10 cellular contexts compared by ENCODE assay signal in the genomic region with DNA sequence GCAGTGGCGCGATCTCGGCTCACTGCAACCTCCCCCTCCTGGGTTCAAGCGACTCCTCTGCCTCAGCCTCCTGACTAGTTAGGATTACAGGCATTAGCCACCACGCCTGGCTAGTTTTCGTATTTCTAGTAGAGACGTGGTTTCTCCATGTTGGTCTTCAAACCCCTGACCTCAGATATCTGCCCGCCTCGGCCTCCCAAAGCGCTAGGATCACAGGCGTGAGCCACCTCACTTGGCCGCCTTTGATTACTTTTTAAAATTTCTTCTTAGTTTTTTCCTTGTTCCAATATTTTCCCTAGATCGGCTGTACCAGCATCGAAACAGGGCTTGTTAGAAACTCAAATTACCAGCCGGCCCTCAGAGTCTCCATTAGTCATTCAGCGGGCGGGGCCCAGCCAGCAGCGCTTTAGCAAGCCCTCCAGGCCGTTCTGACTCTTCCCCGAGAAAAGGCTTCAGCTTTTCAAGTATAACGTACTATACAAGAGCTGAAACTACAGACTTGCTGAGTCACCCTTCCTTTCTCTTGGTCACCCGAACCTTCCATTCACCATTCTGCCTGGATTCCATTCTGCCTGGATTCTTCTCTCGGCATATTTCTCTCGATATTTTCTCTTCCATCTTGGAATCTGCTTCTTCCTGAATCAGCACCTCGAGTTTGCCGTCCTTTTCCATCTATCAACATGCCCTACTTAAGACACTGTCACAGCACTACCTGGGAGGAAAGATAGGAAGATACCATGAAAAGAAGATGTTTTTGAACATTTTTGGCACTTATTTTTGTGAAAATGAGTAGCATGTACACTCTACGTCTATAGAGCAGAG. TPM values are rescaled to one million over a fixed set of nuclear protein-coding genes. Genes with fewer than 3 reads are reported as not detected.
DNase-seq lines count a peak whose midpoint lies in the region; ATAC-seq lines count a peak whose summit lies in the region.
"Had no signal": no experiment of that assay in that cellular context is flagged by ENCODE, and none has a peak within 500 bp of the region (broad histone marks: within the 10 kb centered on the region; RNA-seq: fewer than 3 reads in every experiment).

No MANE protein-coding gene starts in this region.

- no peaks in the 10 kb centered on the region for H3K9me3 ChIP-seq in ES-I3 (ENCODE audit: control insufficient read depth, insufficient read depth, low read length)
- H3K9me3 ChIP-seq in naive thymus-derived CD4-positive, alpha-beta T cell (ENCODE audit: control insufficient read depth in 2 of 3, low read length in 3 of 3) = no peaks in the 10 kb centered on the region
- H3K9me3 ChIP-seq: heart left ventricle, upper lobe of left lung had no signal

- CTCF ChIA-PET in naive thymus-derived CD4-positive, alpha-beta T cell (lab: Charles Lee) = interaction anchor here (0.5 kb wide), 1 partner anchor 682 kb away, joined by 3 read pairs; no protein-coding TSS in a partner anchor

- no peaks in the 10 kb centered on the region for H3K9me3 Mint-ChIP-seq in activated naive CD8-positive, alpha-beta T cell treated with anti-CD3 and anti-CD28 coated beads, Interleukin-2, amount 50 U/mL, for 24 hours
- no peaks in the 10 kb centered on the region for H3K9me3 Mint-ChIP-seq in naive thymus-derived CD4-positive, alpha-beta T cell

- peaks cover 5% of the 10 kb centered on the region for H3K27me3 Mint-ChIP-seq in activated naive CD8-positive, alpha-beta T cell treated with anti-CD3 and anti-CD28 coated beads, Interleukin-2, amount 50 U/mL, for 24 hours
- peaks cover 5 to 18% (median 7%) of the 10 kb centered on the region in 5 donors for H3K27me3 Mint-ChIP-seq in naive thymus-derived CD4-positive, alpha-beta T cell

- POLR2A ChIA-PET in naive thymus-derived CD4-positive, alpha-beta T cell (lab: Charles Lee) = interaction anchor here (0.7 kb wide), 1 partner anchor 44 kb away, joined by 4 read pairs; no protein-coding TSS in a partner anchor

- peak; percentile 93 for DNase-seq in M059J (ENCODE audit: low read depth)
- peak; percentile 28 for DNase-seq in activated naive CD8-positive, alpha-beta T cell treated with anti-CD3 and anti-CD28 coated beads, Interleukin-2, amount 50 U/mL, for 24 hours
- no peak for DNase-seq in naive thymus-derived CD4-positive, alpha-beta T cell
- no peak for DNase-seq in sciatic nerve (ENCODE audit: low spot score)
- DNase-seq: heart left ventricle had no signal

- no peaks in the 10 kb centered on the region for H3K27me3 ChIP-seq in naive thymus-derived CD4-positive, alpha-beta T cell (ENCODE audit: control insufficient read depth in 2 of 2, insufficient read depth in 2 of 2, low read length in 2 of 2)
- H3K27me3 ChIP-seq: heart left ventricle, upper lobe of left lung had no signal

- no peak overlapping the region for H3K27ac ChIP-seq in naive thymus-derived CD4-positive, alpha-beta T cell (ENCODE audit: low read depth, low read length)
- H3K27ac ChIP-seq: heart left ventricle, upper lobe of left lung had no signal

- no peak overlapping the region for H3K27ac Mint-ChIP-seq in activated naive CD8-positive, alpha-beta T cell treated with anti-CD3 and anti-CD28 coated beads, Interleukin-2, amount 50 U/mL, for 24 hours
- no peak overlapping the region for H3K27ac Mint-ChIP-seq in naive thymus-derived CD4-positive, alpha-beta T cell

- H3K4me3 Mint-ChIP-seq in activated naive CD8-positive, alpha-beta T cell treated with anti-CD3 and anti-CD28 coated beads, Interleukin-2, amount 50 U/mL, for 24 hours = no peak overlapping the region
- H3K4me3 Mint-ChIP-seq in naive thymus-derived CD4-positive, alpha-beta T cell = peak overlapping the region in 1 of 10 donors; percentile 8

- no peaks in the 10 kb centered on the region for H3K36me3 Mint-ChIP-seq in activated naive CD8-positive, alpha-beta T cell treated with anti-CD3 and anti-CD28 coated beads, Interleukin-2, amount 50 U/mL, for 24 hours (ENCODE audit: low read depth)
- no peaks in the 10 kb centered on the region for H3K36me3 Mint-ChIP-seq in naive thymus-derived CD4-positive, alpha-beta T cell

- H3K36me3 ChIP-seq in ES-I3 (ENCODE audit: insufficient read depth, low read length) = no peaks in the 10 kb centered on the region
- H3K36me3 ChIP-seq in naive thymus-derived CD4-positive, alpha-beta T cell (ENCODE audit: control insufficient read depth in 2 of 3, insufficient read depth in 3 of 3, low read length in 3 of 3) = no peaks in the 10 kb centered on the region
- H3K36me3 ChIP-seq: heart left ventricle, upper lobe of left lung had no signal

- peak; percentile 69 for ATAC-seq in activated naive CD8-positive, alpha-beta T cell treated with anti-CD3 and anti-CD28 coated beads, Interleukin-2, amount 50 U/mL, for 24 hours
- peak; percentile 78 for ATAC-seq in naive thymus-derived CD4-positive, alpha-beta T cell
- ATAC-seq in HG03460 (IDR thresholded peaks at IDR 0.05; ENCODE audit: unreplicated experiment) = no peak
- ATAC-seq in sciatic nerve = no peak
- no peak for ATAC-seq in HG03342 (IDR thresholded peaks at IDR 0.05; ENCODE audit: unreplicated experiment)
- no peak for ATAC-seq in GM18868 (IDR thresholded peaks at IDR 0.05; ENCODE audit: unreplicated experiment)

- intact Hi-C loops in naive thymus-derived CD4-positive, alpha-beta T cell (cut with micrococcal nuclease) = no loop called here
- intact Hi-C loops in sciatic nerve (cut with DNase I) = no loop called here

- H3K4me1 ChIP-seq in ES-I3 (ENCODE audit: insufficient read depth, low read length) = peaks cover 12% of the 10 kb centered on the region
- H3K4me1 ChIP-seq in naive thymus-derived CD4-positive, alpha-beta T cell (ENCODE audit: control insufficient read depth in 2 of 2, insufficient read depth in 2 of 2, low read length in 2 of 2) = no peaks in the 10 kb centered on the region
- H3K4me1 ChIP-seq: heart left ventricle had no signal

- no peak overlapping the region for H3K4me3 ChIP-seq in naive thymus-derived CD4-positive, alpha-beta T cell (ENCODE audit: low read length)
- H3K4me3 ChIP-seq: upper lobe of left lung had no signal

- peaks cover 7% of the 10 kb centered on the region for H3K4me1 Mint-ChIP-seq in activated naive CD8-positive, alpha-beta T cell treated with anti-CD3 and anti-CD28 coated beads, Interleukin-2, amount 50 U/mL, for 24 hours
- H3K4me1 Mint-ChIP-seq in naive thymus-derived CD4-positive, alpha-beta T cell = peaks cover 0 to 8% (median 4%) of the 10 kb centered on the region in 7 donors

- H3K9ac ChIP-seq in ES-I3 (ENCODE audit: low read depth, low read length) = peak overlapping the region; percentile 18

RNA-seq across cellular contexts. Expression of a gene that starts 6.7 kb away (rescaled TPM):
- total RNA-seq in M059J (2014; rRNA removed; shearing (Covaris generic)) = 172 and 283 TPM in 2 replicates
- 100 to 1,000 TPM; 120 to 227 (median 163) TPM for total RNA-seq in naive thymus-derived CD4-positive, alpha-beta T cell
- 10 to 100 TPM; 65.0 to 99.0 TPM for polyA plus RNA-seq in naive thymus-derived CD4-positive, alpha-beta T cell
- total RNA-seq in sciatic nerve = 167 TPM

Comparison
In these comparisons a context has a peak if more than half of its experiments do, and no peak if none do; other contexts are left out.
1. DNase-seq: peak in M059J (single experiment) and activated naive CD8-positive, alpha-beta T cell treated with anti-CD3 and anti-CD28 coated beads, Interleukin-2, amount 50 U/mL, for 24 hours (single experiment); none in naive thymus-derived CD4-positive, alpha-beta T cell (0 of 9) and sciatic nerve (single experiment).
2. ATAC-seq: peak in activated naive CD8-positive, alpha-beta T cell treated with anti-CD3 and anti-CD28 coated beads, Interleukin-2, amount 50 U/mL, for 24 hours (single experiment) and naive thymus-derived CD4-positive, alpha-beta T cell (single experiment); none in HG03460 (single experiment), sciatic nerve (single experiment), HG03342 (single experiment) and GM18868 (single experiment).